1 cellular context compared by ENCODE assay signal in genomic region chr1:43974443-43975248, GRCh38.
TF ChIP-seq lines count a peak whose summit lies in the region.

Gene ATP6V0B (plus strand): TSS chr1:43974960. CDS start chr1:43975041, 81 bp downstream.

TF ChIP-seq in HepG2, 621 proteins besides CTCF, POLR2A, EP300 and RAD21 (continued from another document and continues in another):
- peak; percentile 81 for TF ChIP-seq ZNF124 (CRISPR knock-in tag; IDR thresholded peaks at IDR 0.05)
- no peak; the same call in 1 of the 2 replicates for TF ChIP-seq ZNF432 (CRISPR knock-in tag; IDR thresholded peaks at IDR 0.05; ENCODE audit: borderline replicate concordance)
- no peak for TF ChIP-seq HNRNPK (IDR thresholded peaks at IDR 0.05; ENCODE audit: low read depth, low read length, poor library complexity, severe bottlenecking)
- no peak for TF ChIP-seq ZKSCAN1 (IDR thresholded peaks at IDR 0.05; ENCODE audit: low read length)
- TF ChIP-seq ZBTB7A (CRISPR knock-in tag; IDR thresholded peaks at IDR 0.05) = no peak
- TF ChIP-seq ARHGAP35 (CRISPR knock-in tag; IDR thresholded peaks at IDR 0.05; ENCODE audit: borderline replicate concordance) = peak; percentile 49; the same call in 1 of the 2 replicates
- TF ChIP-seq ZNF235 (CRISPR knock-in tag; IDR thresholded peaks at IDR 0.05; ENCODE audit: borderline replicate concordance) = peak; percentile 82; the same call in 1 of the 2 replicates
- TF ChIP-seq THYN1 (CRISPR knock-in tag; IDR thresholded peaks at IDR 0.05; ENCODE audit: borderline replicate concordance, low read depth) = no peak
- TF ChIP-seq KLF6 (CRISPR knock-in tag; IDR thresholded peaks at IDR 0.05) = peak; percentile 60; the same call in 1 of the 2 replicates
- TF ChIP-seq PRDM4 (CRISPR knock-in tag; IDR thresholded peaks at IDR 0.05; ENCODE audit: borderline replicate concordance) = no peak
- peak; percentile 91 for TF ChIP-seq ZFX (CRISPR knock-in tag; IDR thresholded peaks at IDR 0.05; ENCODE audit: low read depth)
- TF ChIP-seq GTF2F1 (IDR thresholded peaks at IDR 0.05; ENCODE audit: low read length) = peak; percentile 82; the same call in 1 of the 2 replicates
- TF ChIP-seq ZNF430 (CRISPR knock-in tag; IDR thresholded peaks at IDR 0.05) = peak; percentile 72
- no peak for TF ChIP-seq ZNF180 (CRISPR knock-in tag; IDR thresholded peaks at IDR 0.05; ENCODE audit: borderline replicate concordance, low read depth)
- no peak for TF ChIP-seq BATF2 (CRISPR knock-in tag; IDR thresholded peaks at IDR 0.05)
- no peak for TF ChIP-seq MLXIP (CRISPR knock-in tag; IDR thresholded peaks at IDR 0.05; ENCODE audit: borderline replicate concordance)
- TF ChIP-seq THAP7 (CRISPR knock-in tag; IDR thresholded peaks at IDR 0.05) = no peak
- TF ChIP-seq PTBP1 (IDR thresholded peaks at IDR 0.05; ENCODE audit: low read depth, low read length, poor library complexity, severe bottlenecking) = peak; percentile 71
- TF ChIP-seq ELF4 (CRISPR knock-in tag; IDR thresholded peaks at IDR 0.05; ENCODE audit: borderline replicate concordance) = no peak
- TF ChIP-seq RBAK (CRISPR knock-in tag; IDR thresholded peaks at IDR 0.05) = no peak
- TF ChIP-seq ARID5B (CRISPR knock-in tag; IDR thresholded peaks at IDR 0.05) = no peak
- TF ChIP-seq HOXA5 (CRISPR knock-in tag; IDR thresholded peaks at IDR 0.05) = peak; percentile 68; the same call in 1 of the 2 replicates
- no peak for TF ChIP-seq HNF4A (CRISPR knock-in tag; IDR thresholded peaks at IDR 0.05)
- no peak for TF ChIP-seq FOXA1 (IDR thresholded peaks at IDR 0.05)
- TF ChIP-seq FOXA1 (CRISPR knock-in tag; IDR thresholded peaks at IDR 0.05) = 0 out of 2 replicates have a peak, but pooled peaks have one; percentile 8
- no peak for TF ChIP-seq HHEX (CRISPR knock-in tag; IDR thresholded peaks at IDR 0.05)
- no peak for TF ChIP-seq ZNF569 (CRISPR knock-in tag; IDR thresholded peaks at IDR 0.05; ENCODE audit: borderline replicate concordance)
- no peak; the same call in 1 of the 2 replicates for TF ChIP-seq AHR (CRISPR knock-in tag; IDR thresholded peaks at IDR 0.05)
- no peak for TF ChIP-seq MBD4 (IDR thresholded peaks at IDR 0.05; ENCODE audit: borderline replicate concordance, low read length)
- TF ChIP-seq ZSCAN29 (CRISPR knock-in tag; conservative IDR thresholded peaks at IDR 0.05) = peak; percentile 74; the same call in 1 of the 2 replicates
- peak; percentile 66; the same call in 1 of the 2 replicates for TF ChIP-seq ZBTB38 (CRISPR knock-in tag; IDR thresholded peaks at IDR 0.05)
- peak; percentile 25; the same call in 1 of the 2 replicates for TF ChIP-seq SIN3B (IDR thresholded peaks at IDR 0.05; ENCODE audit: low read length)
- no peak for TF ChIP-seq ZNF646 (CRISPR knock-in tag; IDR thresholded peaks at IDR 0.05)
- no peak for TF ChIP-seq ZNF577 (CRISPR knock-in tag; IDR thresholded peaks at IDR 0.05; ENCODE audit: borderline replicate concordance, low read depth)
- TF ChIP-seq TBL1XR1 (IDR thresholded peaks at IDR 0.05; ENCODE audit: borderline replicate concordance, low read length, partially characterized antibody) = peak; percentile 26
- TF ChIP-seq SMAD3 (CRISPR knock-in tag; IDR thresholded peaks at IDR 0.05) = no peak
- TF ChIP-seq TMF1 (CRISPR knock-in tag; IDR thresholded peaks at IDR 0.05; ENCODE audit: low read depth) = peak; percentile 73; the same call in 1 of the 2 replicates
- TF ChIP-seq ZBTB2 (CRISPR knock-in tag; IDR thresholded peaks at IDR 0.05; ENCODE audit: low read depth) = peak; percentile 92; the same call in 1 of the 2 replicates
- no peak for TF ChIP-seq ZNF232 (CRISPR knock-in tag; IDR thresholded peaks at IDR 0.05; ENCODE audit: borderline replicate concordance)
- peak; percentile 67 for TF ChIP-seq NFYB (CRISPR knock-in tag; IDR thresholded peaks at IDR 0.05)
- TF ChIP-seq KLF16 (CRISPR knock-in tag; IDR thresholded peaks at IDR 0.05) = peak; percentile 74 to 77; a peak in 2 of 4 replicates
- TF ChIP-seq FUBP1 (CRISPR knock-in tag; IDR thresholded peaks at IDR 0.05; ENCODE audit: borderline replicate concordance) = no peak
